8 cellular contexts compared by ENCODE assay signal in genomic region chr5:172835246-172836030, GRCh38. TPM values are rescaled to one million over a fixed set of nuclear protein-coding genes. Genes with fewer than 3 reads are reported as not detected.
A peak's percentile ranks its signal among the peaks of the same experiment; 100 is the strongest.
DNase-seq lines count a peak whose midpoint lies in the region; ATAC-seq, FAIRE-seq and TF ChIP-seq lines count a peak whose summit lies in the region.

No MANE protein-coding gene starts in this region.

- dilution Hi-C loops in mammary epithelial cell (cut with HindIII; ENCODE audit: low sequenced_read_pairs), result no loop called here

- no peak for FAIRE-seq in A549 (lab: Jason Lieb, UNC)

- no peak for TF ChIP-seq POLR2A in A549 (IDR thresholded peaks at IDR 0.05; ENCODE audit: low read length)

- POLR2A ChIA-PET in A549 (lab: Yijun Ruan, JAX), result interaction anchor here (1.2 to 2.1 kb wide), 3 partner anchors 35 to 65 kb away, joined by 3 to 10 read pairs (median 8); partner anchors contain the start of gene DUSP1

- DNase-seq in A549 (ENCODE audit: low read depth in 1 of 2, low spot score in 1 of 2) (no peak), mammary epithelial cell (no peak), KG1 (lab: John Stamatoyannopoulos, UW) (no peak), HPDE6-E6E7 (ENCODE audit: extremely low spot score) (no peak)
- no peak for DNase-seq in activated CD4-positive, CD25-positive, alpha-beta regulatory T cell treated with anti-CD3 and anti-CD28 coated beads, Interleukin-2, amount 50 U/mL, for 72 hours

- H3K36me3 ChIP-seq in mammary epithelial cell (ENCODE audit: insufficient read depth, low read length) (no peaks in the 10 kb centered on the region), mucosa of rectum (ENCODE audit: control insufficient read depth in 2 of 2, insufficient read depth in 2 of 2, low read length in 2 of 2) (no peaks in the 10 kb centered on the region)

- in situ Hi-C loops in mammary epithelial cell (cut with MboI; ENCODE audit: low sequenced_read_pairs in 2 of 2), result no loop called here

- ATAC-seq in A549, result no peak
- peak; percentile 26 for ATAC-seq in HG03095 (IDR thresholded peaks at IDR 0.05; ENCODE audit: unreplicated experiment)
- no peak for ATAC-seq in GM19395 (IDR thresholded peaks at IDR 0.05; ENCODE audit: unreplicated experiment)

- H3K4me1 ChIP-seq in A549, result peaks cover 56% of the 10 kb centered on the region
- peaks cover 8% of the 10 kb centered on the region for H3K4me1 ChIP-seq in mammary epithelial cell (ENCODE audit: insufficient read depth, low read length)
- H3K4me1 ChIP-seq in mucosa of rectum (ENCODE audit: control insufficient read depth in 2 of 2, insufficient read depth in 2 of 2, low read length in 2 of 2), result peaks cover 39 to 44% of the 10 kb centered on the region in 2 donors

- CTCF ChIA-PET in A549 (lab: Yijun Ruan, JAX), result interaction anchor here (0.6 to 2.2 kb wide), 14 partner anchors 11 to 128 kb away, joined by 3 to 6 read pairs (median 4); no protein-coding TSS in a partner anchor
- CTCF ChIA-PET in mammary epithelial cell (lab: Charles Lee; ENCODE audit: low non-redundant PET), result interaction anchor here (0.7 kb wide), 1 partner anchor 63 kb away, joined by 4 read pairs; no protein-coding TSS in a partner anchor

- intact Hi-C loops in mammary epithelial cell (cut with micrococcal nuclease), result loop anchor here (1.0 to 2.0 kb wide), 3 partner anchors 65 to 119 kb away; no protein-coding TSS in a partner anchor

- H3K4me2 ChIP-seq in A549 (peak overlapping the region; percentile 99), mammary epithelial cell (ENCODE audit: insufficient read depth, low read depth, low read length) (peak overlapping the region; percentile 87)

- peak overlapping the region; percentile 96 to 99 for H3K27ac ChIP-seq in A549
- peak overlapping the region; percentile 27 for H3K27ac ChIP-seq in mammary epithelial cell (ENCODE audit: insufficient read depth, low read depth, low read length)
- peak overlapping the region; percentile 92 to 95 for H3K27ac ChIP-seq in mucosa of rectum (ENCODE audit: low read depth in 2 of 2, low read length in 2 of 2)

- H3K9ac ChIP-seq in mammary epithelial cell (ENCODE audit: insufficient read depth, low read length) (peak overlapping the region; percentile 81), mucosa of rectum (ENCODE audit: low read depth in 1 of 2, low read length in 2 of 2) (peak overlapping the region; percentile 90 to 92)

- peaks cover 53% of the 10 kb centered on the region for H3K79me2 ChIP-seq in mammary epithelial cell (ENCODE audit: insufficient read depth, low read length)

- BruUV-seq in mammary epithelial cell (replicated peaks; lab: Mats Ljungman, UMichigan), result TSS peak; percentile 21

- H3K27me3 ChIP-seq in mammary epithelial cell (ENCODE audit: insufficient read depth, low read length), result no peaks in the 10 kb centered on the region
- no peaks in the 10 kb centered on the region for H3K27me3 ChIP-seq in mucosa of rectum (ENCODE audit: control insufficient read depth in 2 of 2, insufficient read depth in 2 of 2, low read length in 2 of 2)

- H3K9me3 ChIP-seq in A549, result no peaks in the 10 kb centered on the region
- H3K9me3 ChIP-seq in mammary epithelial cell (replicated peaks; ENCODE audit: insufficient read depth, low read length), result no peaks in the 10 kb centered on the region
- H3K9me3 ChIP-seq in mucosa of rectum (ENCODE audit: control insufficient read depth in 2 of 2, low read length in 2 of 2), result no peaks in the 10 kb centered on the region

- WGBS in A549 (ENCODE audit: missing lambda C conversion rate), result 76% methylated on average over 16 of the region's 16 CpGs
- WGBS in mammary epithelial cell (ENCODE audit: low coverage, missing lambda C conversion rate), result 78% methylated on average over 16 of the region's 16 CpGs

- H4K20me1 ChIP-seq in mammary epithelial cell (ENCODE audit: insufficient read depth, low read length), result no peaks in the 10 kb centered on the region

- H3K4me3 ChIP-seq in A549, result peak overlapping the region; percentile 99
- peak overlapping the region; percentile 73 to 87 (median 82) for H3K4me3 ChIP-seq in mammary epithelial cell (replicated peaks in 1 of 3; ENCODE audit: insufficient read depth in 1 of 3, low read depth in 2 of 3, low read length in 3 of 3)
- H3K4me3 ChIP-seq in mucosa of rectum (ENCODE audit: low read length in 2 of 2), result peak overlapping the region; percentile 87

- TF ChIP-seq EP300 in A549 (IDR thresholded peaks at IDR 0.05), result no peak

- no peak for TF ChIP-seq RAD21 in A549 (conservative IDR thresholded peaks at IDR 0.05 in 1 of 2, IDR thresholded peaks at IDR 0.05 in 1 of 2)

- TF ChIP-seq CTCF in A549 (IDR thresholded peaks at IDR 0.05) (no peak), mammary epithelial cell (conservative IDR thresholded peaks at IDR 0.05 in 1 of 2, IDR thresholded peaks at IDR 0.05 in 1 of 2; ENCODE audit: extremely low read depth in 1 of 2, insufficient read depth in 1 of 2, low read depth in 1 of 2, low read length in 2 of 2) (no peak)

- H2AFZ ChIP-seq in mammary epithelial cell (ENCODE audit: low read depth, low read length), result no peak overlapping the region

TF ChIP-seq in A549, 52 proteins besides CTCF, POLR2A, EP300 and RAD21:
- TF ChIP-seq E2F6 (IDR thresholded peaks at IDR 0.05; ENCODE audit: borderline replicate concordance, low read depth), result no peak
- TF ChIP-seq JUNB (IDR thresholded peaks at IDR 0.05), result no peak
- no peak for TF ChIP-seq HEYL (CRISPR knock-in tag; IDR thresholded peaks at IDR 0.05)
- TF ChIP-seq RNF2 (IDR thresholded peaks at IDR 0.05; ENCODE audit: borderline replicate concordance, low read depth), result no peak
- TF ChIP-seq FOXS1 (CRISPR knock-in tag; IDR thresholded peaks at IDR 0.05), result no peak
- TF ChIP-seq MYC (IDR thresholded peaks at IDR 0.05; ENCODE audit: borderline replicate concordance, low read length), result no peak

RNA-seq across cellular contexts. Expression of gene ERGIC1, which starts 1.4 kb away (rescaled TPM):
- polyA plus RNA-seq in A549 (2011; rRNA removed) (176 and 208 TPM in 2 replicates), A549 (2017; fragmentation: RNase III; extraction: RNeasy Plus Mini Kit Qiagen cat#74134 plus additional on column Dnase treatment) (289 to 322 TPM (median 304 TPM) in 3 replicates), mammary epithelial cell (111 TPM)
- 184 and 254 TPM in 2 replicates for polyA plus RNA-seq in A549 (2012; cell fraction: cytosol; rRNA removed)
- 131 and 150 TPM in 2 replicates for polyA plus RNA-seq in A549 (2012; cell fraction: nucleus; rRNA removed)
- polyA minus RNA-seq in A549 (2011; rRNA and poly(A)+ RNA removed), result 418 and 510 TPM in 2 replicates
- 10 to 100 TPM; 58.8 to 98.6 TPM for total RNA-seq in mammary epithelial cell
- polyA minus RNA-seq in mammary epithelial cell, result 158 TPM

Comparison
In these comparisons a context has a peak if more than half of its experiments do, and no peak if none do; other contexts are left out.
1. H3K27ac ChIP-seq: peak in every context shown above with its lines; median percentile 98 in A549; 94 in mucosa of rectum; 27 in mammary epithelial cell.